In the genomic region with DNA sequence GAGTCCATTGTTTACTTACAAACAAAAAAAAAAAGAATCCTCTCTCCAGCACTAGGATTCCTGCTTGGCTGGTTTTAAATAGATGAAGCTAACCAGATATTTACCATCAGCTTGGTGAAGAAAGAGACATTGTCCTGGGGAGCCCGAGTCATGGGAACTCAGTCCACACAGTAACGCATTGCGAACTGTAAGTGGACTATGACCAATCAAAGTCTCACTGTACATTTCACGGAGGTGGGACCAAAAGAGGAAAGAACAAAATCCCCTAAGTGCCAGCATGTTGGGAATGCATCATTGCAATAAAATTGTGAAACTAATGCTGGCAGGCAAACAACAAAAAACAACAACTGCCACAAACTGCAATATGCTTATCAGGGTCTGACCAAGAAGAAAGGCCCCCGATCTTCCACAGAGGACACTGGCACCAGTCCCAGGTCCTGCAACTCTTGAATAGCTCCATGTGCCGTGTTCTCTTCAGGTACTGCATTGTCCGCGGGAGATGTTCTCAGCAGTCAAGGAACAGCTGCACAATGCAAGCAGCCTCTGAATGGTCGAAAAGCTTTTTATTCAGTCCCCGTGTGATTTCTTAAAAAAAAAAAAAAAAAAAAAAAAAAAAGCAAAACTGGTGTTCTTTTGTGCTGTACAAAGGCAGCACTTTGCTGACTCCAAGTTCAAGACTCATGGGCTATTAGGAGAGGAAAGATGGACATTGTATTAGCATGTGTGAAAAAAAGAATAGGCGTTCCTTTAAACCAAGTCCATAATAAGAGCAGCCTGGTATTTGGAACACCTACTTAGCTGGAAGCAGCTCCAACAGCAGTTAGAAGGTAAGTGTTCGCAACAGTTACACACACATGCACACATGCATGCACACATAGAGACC, we compare ENCODE assay signal across 1 cellular context.
TF ChIP-seq lines count a peak whose summit lies in the region.

No MANE protein-coding gene starts in this region.

TF ChIP-seq in WTC11, 78 proteins besides CTCF, POLR2A, EP300 and RAD21 (continued from another document):
- TF ChIP-seq, protein P1, sequence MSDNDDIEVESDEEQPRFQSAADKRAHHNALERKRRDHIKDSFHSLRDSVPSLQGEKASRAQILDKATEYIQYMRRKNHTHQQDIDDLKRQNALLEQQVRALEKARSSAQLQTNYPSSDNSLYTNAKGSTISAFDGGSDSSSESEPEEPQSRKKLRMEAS (CRISPR knock-in tag; IDR thresholded peaks at IDR 0.05): no peak
